In the genomic region with DNA sequence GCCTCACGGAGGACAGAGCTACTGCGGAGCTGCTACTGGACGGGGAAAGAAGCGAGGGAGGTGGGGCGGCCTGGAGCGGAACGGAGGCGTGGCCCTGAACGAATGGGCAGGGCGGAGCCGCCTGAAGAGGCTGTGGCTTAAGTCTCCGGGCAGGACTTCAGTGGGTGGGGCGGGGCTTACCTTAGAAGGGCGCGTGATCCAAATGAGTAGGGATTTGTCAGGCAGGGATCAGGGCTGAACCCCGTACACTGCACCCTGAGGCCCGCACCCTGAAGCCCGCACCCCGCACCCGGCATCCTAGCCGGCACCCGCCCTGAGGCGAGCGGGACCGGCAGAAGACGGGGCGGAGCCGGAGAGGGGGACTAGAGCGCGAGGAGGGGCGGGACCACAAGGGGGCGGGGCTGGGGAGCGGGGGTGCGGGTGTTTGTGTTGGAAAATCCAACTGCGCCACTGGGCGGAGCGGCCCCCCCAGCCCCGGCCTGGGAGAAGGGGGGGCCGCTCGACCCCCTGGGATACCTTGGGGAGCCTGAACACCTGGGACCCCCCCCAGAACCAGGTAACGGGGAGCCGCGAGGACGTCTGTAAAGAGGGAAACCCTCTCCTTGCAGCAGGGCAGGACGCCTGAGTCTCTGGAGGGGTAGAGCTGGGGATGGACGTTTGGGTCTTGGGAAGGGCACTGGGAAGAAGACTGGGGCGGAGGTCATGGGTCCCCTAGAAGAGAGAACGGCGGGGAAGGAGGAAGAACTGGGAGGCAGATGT, we compare ENCODE assay signal across 8 cellular contexts. TPM values are rescaled to one million over a fixed set of nuclear protein-coding genes. Genes with fewer than 3 reads are reported as not detected.
DNase-seq lines count a peak whose midpoint lies in the region; ATAC-seq and TF ChIP-seq lines count a peak whose summit lies in the region.

A gene with protein sequence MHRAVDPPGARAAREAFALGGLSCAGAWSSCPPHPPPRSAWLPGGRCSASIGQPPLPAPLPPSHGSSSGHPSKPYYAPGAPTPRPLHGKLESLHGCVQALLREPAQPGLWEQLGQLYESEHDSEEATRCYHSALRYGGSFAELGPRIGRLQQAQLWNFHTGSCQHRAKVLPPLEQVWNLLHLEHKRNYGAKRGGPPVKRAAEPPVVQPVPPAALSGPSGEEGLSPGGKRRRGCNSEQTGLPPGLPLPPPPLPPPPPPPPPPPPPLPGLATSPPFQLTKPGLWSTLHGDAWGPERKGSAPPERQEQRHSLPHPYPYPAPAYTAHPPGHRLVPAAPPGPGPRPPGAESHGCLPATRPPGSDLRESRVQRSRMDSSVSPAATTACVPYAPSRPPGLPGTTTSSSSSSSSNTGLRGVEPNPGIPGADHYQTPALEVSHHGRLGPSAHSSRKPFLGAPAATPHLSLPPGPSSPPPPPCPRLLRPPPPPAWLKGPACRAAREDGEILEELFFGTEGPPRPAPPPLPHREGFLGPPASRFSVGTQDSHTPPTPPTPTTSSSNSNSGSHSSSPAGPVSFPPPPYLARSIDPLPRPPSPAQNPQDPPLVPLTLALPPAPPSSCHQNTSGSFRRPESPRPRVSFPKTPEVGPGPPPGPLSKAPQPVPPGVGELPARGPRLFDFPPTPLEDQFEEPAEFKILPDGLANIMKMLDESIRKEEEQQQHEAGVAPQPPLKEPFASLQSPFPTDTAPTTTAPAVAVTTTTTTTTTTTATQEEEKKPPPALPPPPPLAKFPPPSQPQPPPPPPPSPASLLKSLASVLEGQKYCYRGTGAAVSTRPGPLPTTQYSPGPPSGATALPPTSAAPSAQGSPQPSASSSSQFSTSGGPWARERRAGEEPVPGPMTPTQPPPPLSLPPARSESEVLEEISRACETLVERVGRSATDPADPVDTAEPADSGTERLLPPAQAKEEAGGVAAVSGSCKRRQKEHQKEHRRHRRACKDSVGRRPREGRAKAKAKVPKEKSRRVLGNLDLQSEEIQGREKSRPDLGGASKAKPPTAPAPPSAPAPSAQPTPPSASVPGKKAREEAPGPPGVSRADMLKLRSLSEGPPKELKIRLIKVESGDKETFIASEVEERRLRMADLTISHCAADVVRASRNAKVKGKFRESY (N-terminal part only) (plus strand): TSS at position 423 of the 759 bp plus-strand sequence. CDS start 11,338 bp downstream, outside the sequence.

- peaks cover 13% of the 10 kb centered on the region for H3K4me1 ChIP-seq in SJCRH30

- H3K4me3 ChIP-seq in SJCRH30 = peak within 1 kb of the TSS; percentile 72
- peak within 1 kb of the TSS; percentile 69 for H3K4me3 ChIP-seq in fibroblast of pulmonary artery (replicated peaks; ENCODE audit: low read depth, low read length)

- H3K36me3 Mint-ChIP-seq in natural killer cell = no peaks in the 10 kb centered on the region

- peaks cover 0 to 12% of the 10 kb centered on the region in 2 donors for H3K27me3 Mint-ChIP-seq in natural killer cell (ENCODE audit: low read depth in 2 of 2)

- peaks cover 33 to 54% of the 10 kb centered on the region in 2 donors for H3K4me1 Mint-ChIP-seq in natural killer cell

- H3K9me3 ChIP-seq in SJCRH30 (replicated peaks) = no peaks in the 10 kb centered on the region

- no peak within 1 kb of the TSS; the same call in 1 of the 2 replicates for H3K27ac ChIP-seq in SJCRH30

- no peaks in the 10 kb centered on the region for H3K9me3 Mint-ChIP-seq in natural killer cell

- H3K36me3 ChIP-seq in SJCRH30 = no peaks in the 10 kb centered on the region

- H3K4me3 Mint-ChIP-seq in natural killer cell = peak within 1 kb of the TSS; percentile 94

- intact Hi-C loops in natural killer cell (cut with micrococcal nuclease) = loop anchor here (1.0 to 2.0 kb wide), 3 partner anchors 8 to 53 kb away; a partner anchor contains a TSS

- peak within 1 kb of the TSS; percentile 97 to 100 for H3K27ac Mint-ChIP-seq in natural killer cell

- DNase-seq in D341Med (ENCODE audit: low spot score) (peak; percentile 81), LHCN-M2 (ENCODE audit: low read depth) (peak; percentile 80), SJCRH30 (peak; percentile 82 to 88), activated gamma-delta T cell (lab: John Stamatoyannopoulos, UW) (peak; percentile 71), fibroblast of pulmonary artery (ENCODE audit: low read depth) (peak; percentile 92), natural killer cell (peak; percentile 87)
- peak; percentile 91 for DNase-seq in stimulated activated naive CD4-positive, alpha-beta T cell treated with Interleukin-2 at 50 U/mL for 16 hours (lab: John Stamatoyannopoulos, UW)

- ATAC-seq in GM21619 (IDR thresholded peaks at IDR 0.05; ENCODE audit: unreplicated experiment) = peak; percentile 34
- ATAC-seq in natural killer cell = peak; percentile 65 to 80 (median 67)

- no peak for TF ChIP-seq CTCF in fibroblast of pulmonary artery (IDR thresholded peaks at IDR 0.05; ENCODE audit: low read length, missing control alignments)
- no peak for TF ChIP-seq CTCF in natural killer cell (IDR thresholded peaks at IDR 0.05)

- no peaks in the 10 kb centered on the region for H3K27me3 ChIP-seq in SJCRH30

RNA-seq across cellular contexts. Expression of the gene that starts here (rescaled TPM):
- 1.8 and 2.1 TPM in 2 replicates for total RNA-seq in LHCN-M2 (2014; rRNA removed)
- polyA plus RNA-seq in LHCN-M2 (2012) = 2.7 TPM
- total RNA-seq in SJCRH30 (2014; rRNA removed; shearing (Covaris generic)) = 6.4 and 9.0 TPM in 2 replicates
- 100 to 1,000 TPM; 104 to 165 (median 149) TPM for total RNA-seq in natural killer cell

Comparison
In these comparisons a context has a peak if more than half of its experiments do, and no peak if none do; other contexts are left out.
1. RNA of the gene that starts here (total RNA-seq): 104 to 165 TPM in natural killer cell; 6.4 to 9.0 TPM in SJCRH30 and 1.8 to 2.1 TPM in LHCN-M2; every median in the first group is over 10 times any median in the second.
2. Peak in every context shown above with its lines, with median percentiles within 50 percentile points of each other: DNase-seq.